ENCODE assay signal across 19 cellular contexts in the genomic region with DNA sequence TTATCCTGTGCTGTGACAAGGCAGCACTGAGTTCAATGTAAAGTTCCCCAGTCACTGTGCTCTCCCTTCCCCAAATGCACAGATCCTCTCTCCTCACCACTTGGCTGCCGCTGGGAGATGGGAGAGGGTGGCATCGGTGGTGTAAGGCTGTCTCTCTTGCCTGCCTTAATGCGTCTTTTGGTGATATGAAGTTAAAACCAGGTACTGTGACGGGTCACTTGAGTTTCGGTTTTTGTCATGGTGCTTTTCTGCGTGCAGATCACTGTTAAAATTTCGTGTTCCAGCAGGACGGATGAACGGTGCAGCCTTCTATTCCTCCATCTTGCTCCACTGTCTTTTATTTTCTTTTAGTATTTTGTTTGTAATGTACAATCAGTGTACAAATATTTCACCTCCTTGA. TPM values are rescaled to one million over a fixed set of nuclear protein-coding genes. Genes with fewer than 3 reads are reported as not detected.
A peak's percentile ranks its signal among the peaks of the same experiment; 100 is the strongest.
DNase-seq lines count a peak whose midpoint lies in the region; ATAC-seq lines count a peak whose summit lies in the region.
"Had no signal": no experiment of that assay in that cellular context is flagged by ENCODE, and none has a peak within 500 bp of the region (broad histone marks: within the 10 kb centered on the region; RNA-seq: fewer than 3 reads in every experiment).

No MANE protein-coding gene starts in this region.

- H3K36me3 Mint-ChIP-seq in CD8-positive, alpha-beta memory T cell: peaks cover 0 to 13% (median 2%) of the 10 kb centered on the region in 3 donors

- peaks cover 19% of the 10 kb centered on the region for H3K4me1 ChIP-seq in CD8-positive, alpha-beta memory T cell (ENCODE audit: insufficient read depth, low read length)
- H3K4me1 ChIP-seq: Caco-2, pancreas, SJSA1 had no signal

- no peaks in the 10 kb centered on the region for H3K36me3 ChIP-seq in CD8-positive, alpha-beta memory T cell (ENCODE audit: insufficient read depth, low read length)
- H3K36me3 ChIP-seq: pancreas, SJSA1 had no signal

- H3K4me3 Mint-ChIP-seq in CD8-positive, alpha-beta memory T cell: peak overlapping the region in 5 of 7 donors; percentile 25 to 79 (median 60)
- H3K4me3 Mint-ChIP-seq: brain, type B pancreatic cell had no signal

- CTCF ChIA-PET in CD8-positive, alpha-beta memory T cell (lab: Charles Lee): interaction anchor here (1.0 kb wide), 1 partner anchor 88 kb away, joined by 3 read pairs; no protein-coding TSS in a partner anchor

- peak overlapping the region in 6 of 8 donors; percentile 25 to 99 (median 90) for H3K27ac Mint-ChIP-seq in CD8-positive, alpha-beta memory T cell
- H3K27ac Mint-ChIP-seq: brain, type B pancreatic cell had no signal

- POLR2A ChIA-PET in CD8-positive, alpha-beta memory T cell (lab: Charles Lee): interaction anchor here (1.4 kb wide), 1 partner anchor 75 kb away, joined by 4 read pairs; no protein-coding TSS in a partner anchor

- H3K4me3 ChIP-seq in CD8-positive, alpha-beta memory T cell (ENCODE audit: low read length): no peak overlapping the region
- H3K4me3 ChIP-seq: dorsolateral prefrontal cortex, pancreas, SJSA1 had no signal

- H3K27me3 Mint-ChIP-seq in CD8-positive, alpha-beta memory T cell: peaks cover 0 to 2% of the 10 kb centered on the region in 2 donors
- H3K27me3 Mint-ChIP-seq: brain, type B pancreatic cell had no signal

- H3K4me1 Mint-ChIP-seq in CD8-positive, alpha-beta memory T cell: peaks cover 26 to 32% (median 28%) of the 10 kb centered on the region in 3 donors
- H3K4me1 Mint-ChIP-seq: brain had no signal

- no peak overlapping the region for H3K27ac ChIP-seq in CD8-positive, alpha-beta memory T cell (ENCODE audit: low read depth, low read length)
- H3K27ac ChIP-seq: dorsolateral prefrontal cortex, pancreas, SJSA1 had no signal

- H3K9me3 Mint-ChIP-seq in CD8-positive, alpha-beta memory T cell: peaks cover 0 to 3% (median 0%) of the 10 kb centered on the region in 5 donors
- H3K9me3 Mint-ChIP-seq: type B pancreatic cell had no signal

- H3K9me3 ChIP-seq in CD8-positive, alpha-beta memory T cell (ENCODE audit: low read length): no peaks in the 10 kb centered on the region
- H3K9me3 ChIP-seq: pancreas, SJSA1 had no signal

- peak in 1 of 5 donors; percentile 10 for DNase-seq in CD8-positive, alpha-beta memory T cell
- DNase-seq in SIG-M5 treated with dmso at 0.1 percent for 504 hours (lab: John Stamatoyannopoulos, UW; ENCODE audit: unreplicated experiment): no peak
- no peak for DNase-seq in DMS114 treated with DMSO at 0.1 percent for 48 hours (lab: John Stamatoyannopoulos, UW; ENCODE audit: unreplicated experiment)
- no peak for DNase-seq in H4 (ENCODE audit: low spot score)
- DNase-seq: activated naive CD4-positive, alpha-beta T cell; Caco-2; GF-D8; hippocampal formation; stimulated activated naive CD4-positive, alpha-beta T cell had no signal

- no peaks in the 10 kb centered on the region for H3K27me3 ChIP-seq in CD8-positive, alpha-beta memory T cell (ENCODE audit: insufficient read depth, low read length, poor library complexity, severe bottlenecking)
- H3K27me3 ChIP-seq: dorsolateral prefrontal cortex, pancreas, SJSA1 had no signal

- ATAC-seq in GM19035 (IDR thresholded peaks at IDR 0.05; ENCODE audit: unreplicated experiment) (peak; percentile 66), HG02852 (IDR thresholded peaks at IDR 0.05; ENCODE audit: unreplicated experiment) (peak; percentile 72), HG03571 (IDR thresholded peaks at IDR 0.05; ENCODE audit: unreplicated experiment) (peak; percentile 77), esophagus mucosa (no peak)
- ATAC-seq: pancreas had no signal

RNA-seq across cellular contexts. Expression of gene GLB1L2, which starts 18.6 kb away (rescaled TPM):
- 1 to 10 TPM; 8.6 to 9.5 TPM for total RNA-seq in CD8-positive, alpha-beta memory T cell
- polyA plus RNA-seq in CD8-positive, alpha-beta memory T cell: 0.70 TPM
- total RNA-seq in esophagus mucosa: 2.2 TPM
- 17.0 and 22.5 TPM in 2 replicates for total RNA-seq in H4 (2014; rRNA removed; shearing (Covaris generic))
- total RNA-seq: LHCN-M2, SJSA1 had no signal
